8 cellular contexts compared by ENCODE assay signal in genomic region chr22:38718414-38718813, GRCh38. TPM values are rescaled to one million over a fixed set of nuclear protein-coding genes. Genes with fewer than 3 reads are reported as not detected.
A peak's percentile ranks its signal among the peaks of the same experiment; 100 is the strongest.
DNase-seq lines count a peak whose midpoint lies in the region; ATAC-seq, FAIRE-seq and TF ChIP-seq lines count a peak whose summit lies in the region.

No MANE protein-coding gene starts in this region.

- peaks cover 13% of the 10 kb centered on the region for H3K79me1 ChIP-seq in H1 (ENCODE audit: low read depth, low read length)

- TF ChIP-seq CTCF in H1 (IDR thresholded peaks at IDR 0.05; ENCODE audit: control extremely low read depth in 1 of 3, insufficient read depth in 1 of 3, low read depth in 1 of 3, low read length in 3 of 3), result peak; percentile 24 to 68 (median 53); a peak in 3 of 4 replicates
- peak; percentile 38 for TF ChIP-seq CTCF in mesothelial cell of epicardium (IDR thresholded peaks at IDR 0.05; ENCODE audit: unreplicated experiment)

- TF ChIP-seq EP300 in H1 (IDR thresholded peaks at IDR 0.05; ENCODE audit: borderline replicate concordance in 1 of 2, low read depth in 2 of 2, low read length in 2 of 2), result no peak

- no peak overlapping the region for H2AFZ ChIP-seq in H1 (ENCODE audit: low read length)

- no peak overlapping the region for H3K9ac ChIP-seq in H1 (replicated peaks in 1 of 4; ENCODE audit: extremely low read depth in 1 of 4, low read depth in 3 of 4, low read length in 3 of 4)

- no peak for FAIRE-seq in H1 (lab: Jason Lieb, UNC)

- no peak overlapping the region for H3K18ac ChIP-seq in H1 (ENCODE audit: extremely low read depth, low read length)

- no peaks in the 10 kb centered on the region for H3K27me3 Mint-ChIP-seq in mesothelial cell of epicardium (ENCODE audit: low read depth)

- TF ChIP-seq RAD21 in H1 (IDR thresholded peaks at IDR 0.05 in 1 of 2, conservative IDR thresholded peaks at IDR 0.05 in 1 of 2; ENCODE audit: low read depth in 2 of 2, low read length in 2 of 2), result peak in 1 of 2 experiments; percentile 23; a peak in 1 of 4 replicates

- no peak overlapping the region for H3K56ac ChIP-seq in H1 (replicated peaks; ENCODE audit: insufficient read length, low read depth, low read length)

- H3K36me3 ChIP-seq in H1 (ENCODE audit: control insufficient read depth in 2 of 4, insufficient read depth in 4 of 4, low read length in 3 of 4), result peaks cover 4 to 57% (median 30%) of the 10 kb centered on the region in 4 experiments; a peak in 6 of 8 replicates

- peak overlapping the region; percentile 40 for H3K27ac Mint-ChIP-seq in mesothelial cell of epicardium

- whole genome bisulfite sequencing in H1 (ENCODE audit: extremely low coverage in 1 of 2, insufficient coverage in 1 of 2, insufficient read length in 1 of 2, insufficient replicate concordance in 2 of 2, low coverage in 1 of 2, low lambda C conversion rate in 2 of 2, missing lambda C conversion rate in 1 of 2), 2 experiments, result 85% methylated on average over 6 of the region's 6 CpGs; no CpG with 5 or more reads in 1 of the 2 experiments

- ATAC-seq in HG02885 (IDR thresholded peaks at IDR 0.05; ENCODE audit: poor library complexity, unreplicated experiment), result no peak

- H3K9me3 Mint-ChIP-seq in mesothelial cell of epicardium, result no peaks in the 10 kb centered on the region

- H3K36me3 Mint-ChIP-seq in mesothelial cell of epicardium, result peaks cover 24% of the 10 kb centered on the region

- no peak for TF ChIP-seq POLR2A in H1 (IDR thresholded peaks at IDR 0.05; ENCODE audit: control extremely low read depth in 1 of 2, low read depth in 2 of 2, low read length in 2 of 2)

- no peaks in the 10 kb centered on the region for H3K9me3 ChIP-seq in H1 (ENCODE audit: insufficient read depth in 2 of 2, low read depth in 1 of 2, low read length in 1 of 2)

- H3K23me2 ChIP-seq in H1 (ENCODE audit: low read depth, low read length), result no peaks in the 10 kb centered on the region

- H3K14ac ChIP-seq in H1 (ENCODE audit: insufficient read length), result no peak overlapping the region

- CTCF ChIA-PET in H1 (lab: Charles Lee; ENCODE audit: partially characterized antibody), result interaction anchor here (0.7 to 10.8 kb wide), 5 partner anchors 9 to 241 kb away, joined by 3 to 116 read pairs (median 3); no protein-coding TSS in a partner anchor

- H2BK12ac ChIP-seq in H1 (ENCODE audit: low read depth, low read length), result no peak overlapping the region

- H2AK5ac ChIP-seq in H1 (ENCODE audit: low read depth, low read length), result no peak overlapping the region

- H3K4ac ChIP-seq in H1 (replicated peaks; ENCODE audit: insufficient read length, low read depth, low read length), result no peak overlapping the region

- peaks cover 0 to 3% (median under 1%) of the 10 kb centered on the region in 4 experiments; a peak in 4 of 7 replicates for H3K4me1 ChIP-seq in H1 (replicated peaks in 1 of 4; ENCODE audit: control insufficient read depth in 3 of 4, insufficient read depth in 4 of 4, low read length in 3 of 4)

- POLR2A ChIA-PET in H1 (lab: Charles Lee; ENCODE audit: partially characterized antibody), result interaction anchor here (0.8 to 5.1 kb wide), 6 partner anchors 12 to 40 kb away, joined by 3 to 39 read pairs (median 5); partner anchors contain the start of genes GTPBP1 and TOMM22

- no peak overlapping the region for H4K91ac ChIP-seq in H1 (replicated peaks; ENCODE audit: insufficient read length, low read length)

- DNase-seq in COLO668 (lab: John Stamatoyannopoulos, UW; ENCODE audit: unreplicated experiment), result peak; percentile 68
- peak; percentile 66 for DNase-seq in NCI-H2227 (lab: John Stamatoyannopoulos, UW; ENCODE audit: unreplicated experiment)
- DNase-seq in H1 (ENCODE audit: low read depth in 1 of 2, low spot score in 2 of 2), result no peak
- DNase-seq in mesothelial cell of epicardium (ENCODE audit: low spot score in 2 of 2, unreplicated experiment in 2 of 2), result no peak
- DNase-seq in DMS79 (lab: John Stamatoyannopoulos, UW), result no peak
- DNase-seq in stimulated activated CD4-positive, alpha-beta T cell treated with anti-CD3 and anti-CD28 coated beads, Interleukin-4, amount 100 ng/mL, for 4 hours, result no peak
- no peak for DNase-seq in inferior parietal cortex (ENCODE audit: extremely low spot score)

- peaks cover 0 to 26% of the 10 kb centered on the region in 2 experiments; a peak in 3 of 4 replicates for H3K79me2 ChIP-seq in H1 (ENCODE audit: control insufficient read depth in 1 of 2, insufficient read depth in 2 of 2, low read length in 2 of 2)

- no peak overlapping the region for H3K4me3 Mint-ChIP-seq in mesothelial cell of epicardium

- no peak overlapping the region for H4K8ac ChIP-seq in H1 (ENCODE audit: extremely low read depth, insufficient read depth, low read length)

- H3K23ac ChIP-seq in H1 (ENCODE audit: insufficient read length), result no peak overlapping the region

- no peak overlapping the region for H3K4me2 ChIP-seq in H1 (ENCODE audit: insufficient read depth in 1 of 2, low read depth in 2 of 2, low read length in 2 of 2)

- H4K5ac ChIP-seq in H1 (ENCODE audit: insufficient read length, low read depth, low read length), result no peak overlapping the region

- no peak overlapping the region for H3K4me3 ChIP-seq in H1 (ENCODE audit: extremely low read depth in 1 of 4, insufficient read depth in 2 of 4, low read depth in 3 of 4, low read length in 4 of 4)

- H2BK120ac ChIP-seq in H1 (replicated peaks; ENCODE audit: low read depth, low read length), result no peak overlapping the region

- H3K27ac ChIP-seq in H1 (ENCODE audit: low read depth, low read length), result no peak overlapping the region

- no peak overlapping the region for H2BK5ac ChIP-seq in H1 (ENCODE audit: low read depth, low read length)

- peaks cover 18% of the 10 kb centered on the region for H3K4me1 Mint-ChIP-seq in mesothelial cell of epicardium

- no peak overlapping the region for H2BK15ac ChIP-seq in H1 (ENCODE audit: low read length)

- no peaks in the 10 kb centered on the region for H3K27me3 ChIP-seq in H1 (replicated peaks in 1 of 4; ENCODE audit: control insufficient read depth in 3 of 4, extremely low read depth in 1 of 4, insufficient read depth in 3 of 4, low read length in 3 of 4)

- peaks cover 3 to 18% of the 10 kb centered on the region in 2 experiments for H4K20me1 ChIP-seq in H1 (replicated peaks in 1 of 2; ENCODE audit: control insufficient read depth in 1 of 2, insufficient read depth in 2 of 2, low read length in 2 of 2)

- H2BK20ac ChIP-seq in H1 (ENCODE audit: low read length), result no peak overlapping the region

TF ChIP-seq in H1, 55 proteins besides CTCF, POLR2A, EP300 and RAD21:
- TF ChIP-seq JUN (IDR thresholded peaks at IDR 0.05; ENCODE audit: low read depth, low read length) (peak; percentile 42; the same call in 1 of the 2 replicates), JUND (IDR thresholded peaks at IDR 0.05; ENCODE audit: low read length) (peak; percentile 92), CBX8 (IDR thresholded peaks at IDR 0.05; ENCODE audit: borderline replicate concordance, low read depth, low read length) (no peak), BACH1 (IDR thresholded peaks at IDR 0.05; ENCODE audit: low read length) (peak; percentile 60; the same call in 1 of the 2 replicates)

RNA-seq across cellular contexts. Expression of gene GTPBP1, which starts 12.7 kb away (rescaled TPM):
- 91.8 and 92.0 TPM in 2 replicates for total RNA-seq in H1 (2021; fragmentation: NEBNext Ultra II Directional; extraction: Animal tissue kit (Norgen Biotek cat#: 25700))
- 53.1 and 80.2 TPM in 2 replicates for polyA plus RNA-seq in H1 (2011; rRNA removed)
- 59.3 TPM for polyA plus RNA-seq in H1 (2011; cell fraction: cytosol; rRNA removed)
- polyA plus RNA-seq in H1 (2011; cell fraction: nucleus; rRNA removed), result 134 TPM
- polyA plus RNA-seq in H1 (2012, experiment 1 of 2), result 62.3 to 74.8 TPM (median 66.2 TPM) in 4 replicates
- polyA plus RNA-seq in H1 (2012, experiment 2 of 2), result 44.7 TPM
- 33.8 TPM for polyA plus RNA-seq in H1 (2013, experiment 1 of 2)
- 33.3 TPM for polyA plus RNA-seq in H1 (2013, experiment 2 of 2)
- 87.5 and 119 TPM in 2 replicates for polyA minus RNA-seq in H1 (2011; rRNA and poly(A)+ RNA removed)
- polyA minus RNA-seq in H1 (2011; cell fraction: cytosol; rRNA and poly(A)+ RNA removed), result 50.9 TPM
- 111 TPM for polyA minus RNA-seq in H1 (2011; cell fraction: nucleus; rRNA and poly(A)+ RNA removed)
- 71.6 to 74.3 TPM (median 73.1 TPM) in 3 replicates for total RNA-seq in mesothelial cell of epicardium

RNA-seq across cellular contexts. Expression of gene JOSD1, which starts 17.7 kb away (rescaled TPM):
- total RNA-seq in H1 (2021; fragmentation: NEBNext Ultra II Directional; extraction: Animal tissue kit (Norgen Biotek cat#: 25700)), result 20.2 and 21.3 TPM in 2 replicates
- 16.7 and 18.4 TPM in 2 replicates for polyA plus RNA-seq in H1 (2011; rRNA removed)
- 18.1 TPM for polyA plus RNA-seq in H1 (2011; cell fraction: cytosol; rRNA removed)
- polyA plus RNA-seq in H1 (2011; cell fraction: nucleus; rRNA removed), result 18.8 TPM
- polyA plus RNA-seq in H1 (2012, experiment 1 of 2), result 14.7 to 20.6 TPM (median 17.3 TPM) in 4 replicates
- polyA plus RNA-seq in H1 (2012, experiment 2 of 2), result 10.8 TPM
- 12.2 TPM for polyA plus RNA-seq in H1 (2013, experiment 1 of 2)
- 12.1 TPM for polyA plus RNA-seq in H1 (2013, experiment 2 of 2)
- polyA minus RNA-seq in H1 (2011; rRNA and poly(A)+ RNA removed), result 20.8 and 22.0 TPM in 2 replicates
- 14.9 TPM for polyA minus RNA-seq in H1 (2011; cell fraction: cytosol; rRNA and poly(A)+ RNA removed)
- polyA minus RNA-seq in H1 (2011; cell fraction: nucleus; rRNA and poly(A)+ RNA removed), result 14.4 TPM
- total RNA-seq in mesothelial cell of epicardium, result 58.4 to 59.6 TPM (median 59.6 TPM) in 3 replicates

RNA-seq across cellular contexts. Expression of gene TOMM22, which starts 36.7 kb away (rescaled TPM):
- total RNA-seq in H1 (2021; fragmentation: NEBNext Ultra II Directional; extraction: Animal tissue kit (Norgen Biotek cat#: 25700)), result 125 and 138 TPM in 2 replicates
- 47.8 and 84.0 TPM in 2 replicates for polyA plus RNA-seq in H1 (2011; rRNA removed)
- polyA plus RNA-seq in H1 (2011; cell fraction: cytosol; rRNA removed), result 63.2 TPM
- 17.1 TPM for polyA plus RNA-seq in H1 (2011; cell fraction: nucleus; rRNA removed)
- 77.4 to 87.4 TPM (median 84.9 TPM) in 4 replicates for polyA plus RNA-seq in H1 (2012, experiment 1 of 2)
- 75.9 TPM for polyA plus RNA-seq in H1 (2012, experiment 2 of 2)
- polyA plus RNA-seq in H1 (2013, experiment 1 of 2), result 66.9 TPM
- polyA plus RNA-seq in H1 (2013, experiment 2 of 2), result 65.9 TPM
- 41.5 and 41.9 TPM in 2 replicates for polyA minus RNA-seq in H1 (2011; rRNA and poly(A)+ RNA removed)
- 31.0 TPM for polyA minus RNA-seq in H1 (2011; cell fraction: cytosol; rRNA and poly(A)+ RNA removed)
- polyA minus RNA-seq in H1 (2011; cell fraction: nucleus; rRNA and poly(A)+ RNA removed), result 14.7 TPM
- 59.7 to 68.1 TPM (median 61.4 TPM) in 3 replicates for total RNA-seq in mesothelial cell of epicardium

RNA-seq across cellular contexts. Expression of gene SUN2, which starts 37.4 kb away (rescaled TPM):
- total RNA-seq in H1 (2021; fragmentation: NEBNext Ultra II Directional; extraction: Animal tissue kit (Norgen Biotek cat#: 25700)), result 10.5 and 11.7 TPM in 2 replicates
- polyA plus RNA-seq in H1 (2011; rRNA removed), result 5.1 and 8.3 TPM in 2 replicates
- 8.5 TPM for polyA plus RNA-seq in H1 (2011; cell fraction: cytosol; rRNA removed)
- polyA plus RNA-seq in H1 (2011; cell fraction: nucleus; rRNA removed), result 20.5 TPM
- polyA plus RNA-seq in H1 (2012, experiment 1 of 2), result 12.3 to 22.3 TPM (median 17.1 TPM) in 4 replicates
- polyA plus RNA-seq in H1 (2012, experiment 2 of 2), result 9.0 TPM
- 11.5 TPM for polyA plus RNA-seq in H1 (2013, experiment 1 of 2)
- polyA plus RNA-seq in H1 (2013, experiment 2 of 2), result 10.8 TPM
- polyA minus RNA-seq in H1 (2011; rRNA and poly(A)+ RNA removed), result 9.8 and 10.0 TPM in 2 replicates
- polyA minus RNA-seq in H1 (2011; cell fraction: cytosol; rRNA and poly(A)+ RNA removed), result 13.1 TPM
- polyA minus RNA-seq in H1 (2011; cell fraction: nucleus; rRNA and poly(A)+ RNA removed), result 14.1 TPM
- total RNA-seq in mesothelial cell of epicardium, result 59.8 to 63.0 TPM (median 61.2 TPM) in 3 replicates

Comparison
In these comparisons a context has a peak if more than half of its experiments do, and no peak if none do; other contexts are left out.
1. DNase-seq: peak in COLO668 (single experiment) and NCI-H2227 (single experiment); none in H1 (0 of 2), mesothelial cell of epicardium (0 of 2), DMS79 (single experiment), stimulated activated CD4-positive, alpha-beta T cell treated with anti-CD3 and anti-CD28 coated beads, Interleukin-4, amount 100 ng/mL, for 4 hours (0 of 2) and inferior parietal cortex (single experiment).